In genomic region chr22:48534395-48534958, GRCh38 we compare ENCODE assay signal across 18 cellular contexts.
"Had no signal": no experiment of that assay in that cellular context is flagged by ENCODE, and none has a peak within 500 bp of the region (broad histone marks: within the 10 kb centered on the region; RNA-seq: fewer than 3 reads in every experiment).

No MANE protein-coding gene starts in this region.

- H3K4me1 ChIP-seq: SJSA1 had no signal

- H3K27ac ChIP-seq: brain microvascular endothelial cell, cardiac muscle cell, KMS-11, SJSA1 had no signal

- H3K36me3 ChIP-seq: brain microvascular endothelial cell, cardiac muscle cell had no signal

- ATAC-seq: activated CD4-positive, CD25-positive, alpha-beta regulatory T cell treated with anti-CD3 and anti-CD28 coated beads, Interleukin-2, amount 50 U/mL, for 24 hours; activated CD8-positive, alpha-beta T cell treated with anti-CD3 and anti-CD28 coated beads for 36 hours; PC-3; SK-N-SH treated with all-trans-retinoic acid at 6 μM for 48 hours had no signal

- H3K27me3 ChIP-seq: brain microvascular endothelial cell, cardiac muscle cell, SJSA1 had no signal

- H3K4me3 ChIP-seq: cardiac muscle cell, SJSA1 had no signal

- DNase-seq: activated CD4-positive, alpha-beta T cell treated with anti-CD3 and anti-CD28 coated beads for 4 hours; activated CD8-positive, alpha-beta memory T cell treated with anti-CD3 and anti-CD28 coated beads, Interleukin-2, amount 50 U/mL, for 4 hours; activated CD8-positive, alpha-beta T cell treated with anti-CD3 and anti-CD28 coated beads for 36 hours; brain microvascular endothelial cell; MV-4-11; NCI-H1092 treated with DMSO at 0.1 percent for 48 hours; NCI-H1417 treated with DMSO at 0.1 percent for 48 hours; NCI-H1694; NCI-H2029; NCI-H524; PC-3; SHP77; SW 1271 had no signal

- H3K9me3 ChIP-seq: SJSA1 had no signal
